21 cellular contexts compared by ENCODE assay signal in the genomic region with DNA sequence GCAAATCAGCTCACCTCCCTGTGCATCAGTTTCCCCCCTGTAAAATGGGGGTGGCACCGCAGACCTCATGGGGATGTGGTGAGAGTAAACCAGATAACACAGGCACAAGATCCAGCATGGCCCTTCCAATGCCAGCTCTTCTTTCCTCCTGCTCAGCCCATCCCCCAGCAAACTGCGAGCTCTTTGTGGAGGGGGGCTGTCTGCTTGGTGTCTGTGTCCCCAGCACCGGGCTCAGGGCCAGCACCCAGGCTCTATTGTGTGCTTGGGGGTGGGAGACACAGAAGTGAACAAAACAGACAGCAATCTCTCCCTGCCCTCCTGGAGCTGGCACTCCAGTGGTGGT. TPM values are rescaled to one million over a fixed set of nuclear protein-coding genes. Genes with fewer than 3 reads are reported as not detected.
DNase-seq lines count a peak whose midpoint lies in the region; ATAC-seq and TF ChIP-seq lines count a peak whose summit lies in the region.
"Had no signal": no experiment of that assay in that cellular context is flagged by ENCODE, and none has a peak within 500 bp of the region (broad histone marks: within the 10 kb centered on the region; RNA-seq: fewer than 3 reads in every experiment).

No MANE protein-coding gene starts in this region.

- no peak overlapping the region for H3K4me3 Mint-ChIP-seq in activated CD8-positive, alpha-beta memory T cell treated with anti-CD3 and anti-CD28 coated beads, Interleukin-2, amount 10 ng/mL, durations not matched to agents 7 days and 5 days
- no peak overlapping the region for H3K4me3 Mint-ChIP-seq in chondrocyte (ENCODE audit: unreplicated experiment)
- H3K4me3 Mint-ChIP-seq: CD4-positive, CD25-positive, alpha-beta regulatory T cell had no signal

- intact Hi-C loops in sciatic nerve (cut with DNase I): no loop called here

- no peak for TF ChIP-seq CTCF in chondrocyte (IDR thresholded peaks at IDR 0.05)

- CTCF ChIA-PET in activated CD8-positive, alpha-beta memory T cell treated with anti-CD3 and anti-CD28 coated beads, Interleukin-2, amount 10 ng/mL, durations not matched to agents 7 days and 5 days (lab: Charles Lee): interaction anchor here (1.0 kb wide), 1 partner anchor 16 kb away, joined by 4 read pairs; no protein-coding TSS in a partner anchor

- H3K36me3 Mint-ChIP-seq in activated CD8-positive, alpha-beta memory T cell treated with anti-CD3 and anti-CD28 coated beads, Interleukin-2, amount 10 ng/mL, durations not matched to agents 7 days and 5 days: no peaks in the 10 kb centered on the region
- H3K36me3 Mint-ChIP-seq in chondrocyte (ENCODE audit: low read depth): no peaks in the 10 kb centered on the region
- H3K36me3 Mint-ChIP-seq: CD4-positive, CD25-positive, alpha-beta regulatory T cell had no signal

- no peak overlapping the region for H3K27ac Mint-ChIP-seq in activated CD8-positive, alpha-beta memory T cell treated with anti-CD3 and anti-CD28 coated beads, Interleukin-2, amount 10 ng/mL, durations not matched to agents 7 days and 5 days
- no peak overlapping the region for H3K27ac Mint-ChIP-seq in chondrocyte (ENCODE audit: unreplicated experiment)
- H3K27ac Mint-ChIP-seq: CD4-positive, CD25-positive, alpha-beta regulatory T cell had no signal

- H3K27me3 Mint-ChIP-seq in activated CD8-positive, alpha-beta memory T cell treated with anti-CD3 and anti-CD28 coated beads, Interleukin-2, amount 10 ng/mL, durations not matched to agents 7 days and 5 days: peaks cover 2% of the 10 kb centered on the region
- H3K27me3 Mint-ChIP-seq in chondrocyte (ENCODE audit: low read depth): no peaks in the 10 kb centered on the region
- H3K27me3 Mint-ChIP-seq: CD4-positive, CD25-positive, alpha-beta regulatory T cell had no signal

- ATAC-seq in activated CD8-positive, alpha-beta memory T cell treated with anti-CD3 and anti-CD28 coated beads, Interleukin-2, amount 10 ng/mL, durations not matched to agents 7 days and 5 days: no peak
- no peak for ATAC-seq in sciatic nerve
- ATAC-seq: HCT116, HepG2 had no signal

- H3K9me3 Mint-ChIP-seq in activated CD8-positive, alpha-beta memory T cell treated with anti-CD3 and anti-CD28 coated beads, Interleukin-2, amount 10 ng/mL, durations not matched to agents 7 days and 5 days (ENCODE audit: low read depth): no peaks in the 10 kb centered on the region
- no peaks in the 10 kb centered on the region for H3K9me3 Mint-ChIP-seq in chondrocyte (ENCODE audit: low read depth)
- H3K9me3 Mint-ChIP-seq: CD4-positive, CD25-positive, alpha-beta regulatory T cell had no signal

- DNase-seq in activated CD8-positive, alpha-beta memory T cell treated with anti-CD3 and anti-CD28 coated beads, Interleukin-2, amount 50 U/mL, for 48 hours: peak; percentile 29
- no peak for DNase-seq in activated CD8-positive, alpha-beta memory T cell treated with anti-CD3 and anti-CD28 coated beads, Interleukin-2, amount 10 ng/mL, durations not matched to agents 7 days and 5 days
- peak; percentile 4 for DNase-seq in NCI-H128 (lab: John Stamatoyannopoulos, UW; ENCODE audit: unreplicated experiment)
- DNase-seq in chondrocyte (ENCODE audit: low spot score): peak; percentile 63
- peak; percentile 38 for DNase-seq in sciatic nerve (ENCODE audit: low spot score)
- no peak for DNase-seq in cerebellum (ENCODE audit: low spot score)
- DNase-seq in NCI-H1048 (lab: John Stamatoyannopoulos, UW): no peak
- no peak for DNase-seq in SW480 (ENCODE audit: low spot score)
- DNase-seq: AML-193; Calu3; CD4-positive, CD25-positive, alpha-beta regulatory T cell; DMS79; NCI-H1105 treated with DMSO at 0.1 percent for 48 hours; NCI-H2029; NCI-H510A; NK-92 treated with Interleukin-12 subunit alpha and Interleukin-12 subunit beta, amount 100 ng/mL, for 24 hours; OCI-M1; RPMI8226 had no signal

- no peaks in the 10 kb centered on the region for H3K4me1 Mint-ChIP-seq in activated CD8-positive, alpha-beta memory T cell treated with anti-CD3 and anti-CD28 coated beads, Interleukin-2, amount 10 ng/mL, durations not matched to agents 7 days and 5 days
- peaks cover 2% of the 10 kb centered on the region for H3K4me1 Mint-ChIP-seq in chondrocyte (ENCODE audit: low read depth)

RNA-seq across cellular contexts. Expression of gene GRIP2, which starts 28.5 kb away (rescaled TPM):
- total RNA-seq in activated CD8-positive, alpha-beta memory T cell treated with anti-CD3 and anti-CD28 coated beads, Interleukin-2, amount 10 ng/mL, durations not matched to agents 7 days and 5 days: not detected
- total RNA-seq in chondrocyte: 0.20 to 0.63 TPM in 2 of 3 replicates, not detected in the other
- total RNA-seq in sciatic nerve: 2.3 TPM
- total RNA-seq in cerebellum: 4.2 TPM
- total RNA-seq: Calu3; CD4-positive, CD25-positive, alpha-beta regulatory T cell; MCF 10A had no signal

Comparison
In these comparisons a context has a peak if more than half of its experiments do, and no peak if none do; other contexts are left out.
1. DNase-seq: peak in activated CD8-positive, alpha-beta memory T cell treated with anti-CD3 and anti-CD28 coated beads, Interleukin-2, amount 50 U/mL, for 48 hours (single experiment), NCI-H128 (single experiment), chondrocyte (single experiment) and sciatic nerve (single experiment); none in activated CD8-positive, alpha-beta memory T cell treated with anti-CD3 and anti-CD28 coated beads, Interleukin-2, amount 10 ng/mL, durations not matched to agents 7 days and 5 days (single experiment), cerebellum (single experiment), NCI-H1048 (single experiment) and SW480 (single experiment).